In the genomic region with DNA sequence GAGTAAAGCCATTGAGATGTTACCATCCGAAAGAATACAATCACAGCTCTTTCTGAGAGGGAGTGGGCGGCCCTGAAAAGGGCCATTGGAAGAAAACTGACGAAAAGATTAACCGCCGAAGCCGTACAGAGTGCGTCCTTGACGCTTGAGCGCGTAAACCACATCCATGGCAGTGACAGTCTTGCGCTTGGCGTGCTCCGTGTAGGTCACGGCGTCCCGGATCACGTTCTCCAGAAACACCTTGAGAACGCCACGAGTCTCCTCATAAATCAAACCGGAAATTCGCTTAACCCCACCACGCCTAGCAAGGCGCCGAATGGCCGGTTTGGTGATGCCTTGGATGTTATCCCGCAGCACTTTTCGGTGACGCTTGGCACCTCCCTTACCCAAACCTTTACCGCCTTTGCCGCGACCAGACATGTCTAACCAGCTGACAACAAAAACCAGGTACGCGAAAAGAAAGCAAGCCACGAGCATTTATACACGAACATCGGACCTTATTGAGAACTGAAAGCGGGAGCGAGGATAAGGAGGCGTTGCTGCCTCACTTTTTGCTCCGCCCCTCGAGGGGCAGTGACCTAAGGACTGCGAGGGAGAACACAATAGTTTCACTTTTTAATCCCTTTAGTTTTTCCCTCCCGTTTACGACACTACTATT, we compare ENCODE assay signal across 8 cellular contexts.
A peak's percentile ranks its signal among the peaks of the same experiment; 100 is the strongest.
DNase-seq lines count a peak whose midpoint lies in the region; ATAC-seq, FAIRE-seq and TF ChIP-seq lines count a peak whose summit lies in the region.

No MANE protein-coding gene starts in this region.

- no peaks in the 10 kb centered on the region for H3K9me2 ChIP-seq in neural cell (ENCODE audit: insufficient read depth, low read length)

- H3F3A ChIP-seq in neural cell (ENCODE audit: insufficient read depth, low read length, poor library complexity, severe bottlenecking): peaks cover 10% of the 10 kb centered on the region

- peaks cover 19% of the 10 kb centered on the region for H3K4me1 ChIP-seq in RWPE2 (ENCODE audit: insufficient read depth, poor library complexity, severe bottlenecking)

- TF ChIP-seq CTCF in RWPE2 (IDR thresholded peaks at IDR 0.05; ENCODE audit: poor library complexity, severe bottlenecking) (no peak), fibroblast of pulmonary artery (IDR thresholded peaks at IDR 0.05; ENCODE audit: low read length, missing control alignments) (no peak), neural cell (IDR thresholded peaks at IDR 0.05; ENCODE audit: poor library complexity, severe bottlenecking) (no peak)

- H3K36me3 ChIP-seq in RWPE2 (ENCODE audit: low read depth) (no peaks in the 10 kb centered on the region), neural cell (ENCODE audit: insufficient read depth, low read length) (no peaks in the 10 kb centered on the region)

- peak; percentile 94 for FAIRE-seq in H54 (lab: Jason Lieb, UNC)

- DNase-seq in EH (ENCODE audit: low read depth) (peak; percentile 95), H54 (ENCODE audit: insufficient read length, low spot score) (no peak), M059J (ENCODE audit: low read depth) (peak; percentile 100), RWPE2 (ENCODE audit: low spot score) (peak; percentile 92), fibroblast of pulmonary artery (ENCODE audit: low read depth) (peak; percentile 96), substantia nigra (lab: John Stamatoyannopoulos, UW) (peak in 47 of 49 donors; percentile 2 to 87 (median 67))
- peak; percentile 73 for DNase-seq in activated T-helper 9 cell treated with anti-CD3 and anti-CD28 coated beads, Interleukin-2, amount 50 U/mL, for 16 hours (ENCODE audit: low read depth)

- no peaks in the 10 kb centered on the region for H3K9me3 ChIP-seq in RWPE2 (ENCODE audit: severe bottlenecking)
- H3K9me3 ChIP-seq in neural cell (ENCODE audit: low read length): no peaks in the 10 kb centered on the region

- ATAC-seq in RWPE2 (ENCODE audit: low read depth): peak; percentile 24

- no peaks in the 10 kb centered on the region for H3K27me3 ChIP-seq in RWPE2 (ENCODE audit: insufficient read depth, poor library complexity, severe bottlenecking)
- H3K27me3 ChIP-seq in neural cell (ENCODE audit: insufficient read depth, low read depth, low read length): no peaks in the 10 kb centered on the region

- no peak for TF ChIP-seq RAD21 in neural cell (conservative IDR thresholded peaks at IDR 0.05)

- TF ChIP-seq POLR2A in H54 (IDR thresholded peaks at IDR 0.05; ENCODE audit: low read depth, low read length): peak; percentile 98

- H3K27ac ChIP-seq in RWPE2 (ENCODE audit: poor library complexity, severe bottlenecking) (peak overlapping the region; percentile 94), neural cell (ENCODE audit: low read length) (peak overlapping the region; percentile 78), substantia nigra (ENCODE audit: low read depth, low read length, poor library complexity, severe bottlenecking) (peak overlapping the region; percentile 68)

- no peaks in the 10 kb centered on the region for H4K20me1 ChIP-seq in neural cell (ENCODE audit: insufficient read depth)

- TF ChIP-seq EP300 in neural cell (conservative IDR thresholded peaks at IDR 0.05; ENCODE audit: poor library complexity, severe bottlenecking): no peak

- H3K79me2 ChIP-seq in neural cell (replicated peaks; ENCODE audit: insufficient read depth, low read length): no peaks in the 10 kb centered on the region

- H2AFZ ChIP-seq in neural cell (ENCODE audit: low read depth, low read length): peak overlapping the region; percentile 3

- H3K9ac ChIP-seq in neural cell (ENCODE audit: low read length): peak overlapping the region; percentile 68

- peak overlapping the region; percentile 90 for H3K4me2 ChIP-seq in neural cell (ENCODE audit: low read length)

- H3K4me3 ChIP-seq in RWPE2 (ENCODE audit: severe bottlenecking): peak overlapping the region; percentile 48
- peak overlapping the region; percentile 83 for H3K4me3 ChIP-seq in fibroblast of pulmonary artery (replicated peaks; ENCODE audit: low read depth, low read length)
- peak overlapping the region; percentile 71 for H3K4me3 ChIP-seq in neural cell (ENCODE audit: low read length)

TF ChIP-seq in neural cell, 6 proteins besides CTCF, POLR2A, EP300 and RAD21:
- TF ChIP-seq EZH2 (IDR thresholded peaks at IDR 0.05; ENCODE audit: borderline replicate concordance, insufficient read depth, low read length, poor library complexity, severe bottlenecking): no peak
- TF ChIP-seq POLR2AphosphoS5 (IDR thresholded peaks at IDR 0.05): peak; percentile 94
- peak; percentile 63 for TF ChIP-seq MXI1 (conservative IDR thresholded peaks at IDR 0.05; ENCODE audit: poor library complexity, severe bottlenecking)
